ENCODE assay signal across 29 cellular contexts in the genomic region with DNA sequence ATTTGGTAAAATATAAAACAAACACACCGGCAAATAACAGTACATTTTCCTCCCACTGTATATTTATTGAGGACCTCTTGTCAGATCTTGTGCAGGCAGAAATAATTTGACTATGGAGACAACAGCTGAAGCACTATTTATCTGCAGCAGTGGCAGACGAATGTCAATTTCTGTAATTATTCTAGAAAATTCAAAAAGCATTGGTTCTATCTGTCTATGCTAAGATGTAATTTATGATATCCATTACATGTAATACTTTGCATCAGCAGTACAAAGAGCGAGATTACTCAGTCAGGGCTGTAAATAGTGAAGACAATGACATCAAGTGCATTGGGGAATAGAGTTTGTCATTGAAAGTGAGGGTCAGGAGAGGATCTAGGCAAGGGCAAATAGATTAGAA.
"Had no signal": no experiment of that assay in that cellular context is flagged by ENCODE, and none has a peak within 500 bp of the region (broad histone marks: within the 10 kb centered on the region; RNA-seq: fewer than 3 reads in every experiment).

No MANE protein-coding gene starts in this region.

- H3K27me3 Mint-ChIP-seq: activated naive CD4-positive, alpha-beta T cell treated with anti-CD3 and anti-CD28 coated beads, Interleukin-2, amount 10 ng/mL, durations not matched to agents 7 days and 5 days; activated naive CD8-positive, alpha-beta T cell treated with anti-CD3 and anti-CD28 coated beads, Interleukin-2, amount 10 ng/mL, durations not matched to agents 7 days and 5 days; naive thymus-derived CD8-positive, alpha-beta T cell; stimulated activated memory B cell treated with anti-CD40 and anti-IgM and Interleukin-4, amounts not matched to agents 10 μg/mL and 1 μg/mL and 100 μg/mL, for 72 hours; stimulated activated naive CD8-positive, alpha-beta T cell treated with anti-CD3 and anti-CD28 coated beads, Interleukin-15, amount 100 ng/mL, for 72 hours; type B pancreatic cell had no signal

- H3K27ac Mint-ChIP-seq: activated naive CD4-positive, alpha-beta T cell treated with anti-CD3 and anti-CD28 coated beads, Interleukin-2, amount 10 ng/mL, durations not matched to agents 7 days and 5 days; activated naive CD8-positive, alpha-beta T cell treated with anti-CD3 and anti-CD28 coated beads, Interleukin-2, amount 10 ng/mL, durations not matched to agents 7 days and 5 days; activated T-helper 1 cell treated with anti-CD3 and anti-CD28 coated beads, Interleukin-12 subunit alpha, Interleukin-12 subunit beta, Interleukin-2, Interleukin-4 antibody, amounts not matched to agents 30 ng/mL and 10 ng/mL and 1 ng/mL, durations not matched to agents 14 hours and 24 hours and 36 hours; naive thymus-derived CD8-positive, alpha-beta T cell; neural progenitor cell; stimulated activated memory B cell treated with anti-CD40 and anti-IgM and Interleukin-4, amounts not matched to agents 10 μg/mL and 1 μg/mL and 100 μg/mL, for 72 hours; stimulated activated naive CD8-positive, alpha-beta T cell treated with anti-CD3 and anti-CD28 coated beads, Interleukin-15, amount 100 ng/mL, for 72 hours; type B pancreatic cell had no signal

- H3K9me3 Mint-ChIP-seq: activated T-helper 1 cell treated with anti-CD3 and anti-CD28 coated beads, Interleukin-12 subunit alpha, Interleukin-12 subunit beta, Interleukin-2, Interleukin-4 antibody, amounts not matched to agents 30 ng/mL and 10 ng/mL and 1 ng/mL, durations not matched to agents 14 hours and 24 hours and 36 hours; stimulated activated memory B cell treated with anti-CD40 and anti-IgM and Interleukin-4, amounts not matched to agents 10 μg/mL and 1 μg/mL and 100 μg/mL, for 72 hours; type B pancreatic cell had no signal

- ATAC-seq: activated CD4-positive, CD25-positive, alpha-beta regulatory T cell treated with anti-CD3 and anti-CD28 coated beads, Interleukin-2, amount 50 U/mL, for 24 hours; left lung; lower lobe of right lung; naive thymus-derived CD8-positive, alpha-beta T cell; psoas muscle; stimulated activated memory B cell treated with anti-CD40 and anti-IgM and Interleukin-4, amounts not matched to agents 10 μg/mL and 1 μg/mL and 100 μg/mL, for 72 hours; stimulated activated naive CD8-positive, alpha-beta T cell treated with anti-CD3 and anti-CD28 coated beads, Interleukin-15, amount 100 ng/mL, for 72 hours had no signal

- H3K4me1 Mint-ChIP-seq: activated naive CD4-positive, alpha-beta T cell treated with anti-CD3 and anti-CD28 coated beads, Interleukin-2, amount 10 ng/mL, durations not matched to agents 7 days and 5 days; activated naive CD8-positive, alpha-beta T cell treated with anti-CD3 and anti-CD28 coated beads, Interleukin-2, amount 10 ng/mL, durations not matched to agents 7 days and 5 days; naive thymus-derived CD8-positive, alpha-beta T cell; neural progenitor cell; stimulated activated memory B cell treated with anti-CD40 and anti-IgM and Interleukin-4, amounts not matched to agents 10 μg/mL and 1 μg/mL and 100 μg/mL, for 72 hours; stimulated activated naive CD8-positive, alpha-beta T cell treated with anti-CD3 and anti-CD28 coated beads, Interleukin-15, amount 100 ng/mL, for 72 hours had no signal

- H3K36me3 Mint-ChIP-seq: activated naive CD4-positive, alpha-beta T cell treated with anti-CD3 and anti-CD28 coated beads, Interleukin-2, amount 10 ng/mL, durations not matched to agents 7 days and 5 days; activated naive CD8-positive, alpha-beta T cell treated with anti-CD3 and anti-CD28 coated beads, Interleukin-2, amount 10 ng/mL, durations not matched to agents 7 days and 5 days; naive thymus-derived CD8-positive, alpha-beta T cell; neural progenitor cell; stimulated activated memory B cell treated with anti-CD40 and anti-IgM and Interleukin-4, amounts not matched to agents 10 μg/mL and 1 μg/mL and 100 μg/mL, for 72 hours; type B pancreatic cell had no signal

- DNase-seq: activated CD4-positive, alpha-beta T cell treated with anti-CD3 and anti-CD28 coated beads for 48 hours; activated CD4-positive, alpha-beta T cell treated with anti-CD3 and anti-CD28 coated beads, Interleukin-2, amount 50 U/mL, for 48 hours; activated CD8-positive, alpha-beta memory T cell treated with anti-CD3 and anti-CD28 coated beads for 24 hours; activated gamma-delta T cell; activated naive CD4-positive, alpha-beta T cell treated with anti-CD3 and anti-CD28 coated beads, Interleukin-2, amount 10 ng/mL, durations not matched to agents 7 days and 5 days; activated naive CD8-positive, alpha-beta T cell treated with anti-CD3 and anti-CD28 coated beads, Interleukin-2, amount 10 ng/mL, durations not matched to agents 7 days and 5 days; amniotic stem cell; caudate nucleus; cortex of kidney; foreskin fibroblast; left lung; lower lobe of right lung; mesenchymal stem cell; naive thymus-derived CD8-positive, alpha-beta T cell; occipital lobe; psoas muscle; stimulated activated CD4-positive, alpha-beta T cell treated with anti-CD3 and anti-CD28 coated beads, Interleukin-1b, Interleukin-23, amount 100 ng/mL, for 48 hours; stimulated activated CD4-positive, alpha-beta T cell treated with anti-CD3 and anti-CD28 coated beads, Interleukin-4, amount 100 ng/mL, for 4 hours; stimulated activated CD8-positive, alpha-beta memory T cell treated with anti-CD3 and anti-CD28 coated beads, Interleukin-4, amount 100 ng/mL, for 48 hours; stimulated activated naive CD8-positive, alpha-beta T cell treated with anti-CD3 and anti-CD28 coated beads, Interleukin-15, amount 100 ng/mL, for 72 hours; substantia nigra; T1000; uterus; WERI-Rb-1 had no signal

- H3K4me3 Mint-ChIP-seq: activated naive CD4-positive, alpha-beta T cell treated with anti-CD3 and anti-CD28 coated beads, Interleukin-2, amount 10 ng/mL, durations not matched to agents 7 days and 5 days; activated naive CD8-positive, alpha-beta T cell treated with anti-CD3 and anti-CD28 coated beads, Interleukin-2, amount 10 ng/mL, durations not matched to agents 7 days and 5 days; activated T-helper 1 cell treated with anti-CD3 and anti-CD28 coated beads, Interleukin-12 subunit alpha, Interleukin-12 subunit beta, Interleukin-2, Interleukin-4 antibody, amounts not matched to agents 30 ng/mL and 10 ng/mL and 1 ng/mL, durations not matched to agents 14 hours and 24 hours and 36 hours; naive thymus-derived CD8-positive, alpha-beta T cell; neural progenitor cell; stimulated activated memory B cell treated with anti-CD40 and anti-IgM and Interleukin-4, amounts not matched to agents 10 μg/mL and 1 μg/mL and 100 μg/mL, for 72 hours; stimulated activated naive CD8-positive, alpha-beta T cell treated with anti-CD3 and anti-CD28 coated beads, Interleukin-15, amount 100 ng/mL, for 72 hours; type B pancreatic cell had no signal
